In genomic region chrX:111511477-111511876, GRCh38 we compare ENCODE assay signal across 9 cellular contexts. TPM values are rescaled to one million over a fixed set of nuclear protein-coding genes. Genes with fewer than 3 reads are reported as not detected.
DNase-seq lines count a peak whose midpoint lies in the region; ATAC-seq and TF ChIP-seq lines count a peak whose summit lies in the region.
"Had no signal": no experiment of that assay in that cellular context is flagged by ENCODE, and none has a peak within 500 bp of the region (broad histone marks: within the 10 kb centered on the region; RNA-seq: fewer than 3 reads in every experiment).

SERTM2 (plus strand) TSS chrX:111511645; CDS start chrX:111518858, 7,213 bp downstream.

- H3K4me1 Mint-ChIP-seq in osteocyte (ENCODE audit: unreplicated experiment), result no peaks in the 10 kb centered on the region

- no peaks in the 10 kb centered on the region for H3K36me3 Mint-ChIP-seq in osteocyte (ENCODE audit: unreplicated experiment)

- peak within 1 kb of the TSS; percentile 51 for H3K4me3 ChIP-seq in fibroblast of villous mesenchyme (ENCODE audit: low read depth, low read length)

- no peak within 1 kb of the TSS for H3K27ac Mint-ChIP-seq in osteocyte (ENCODE audit: unreplicated experiment)

- no peak within 1 kb of the TSS for H3K4me3 Mint-ChIP-seq in osteocyte (ENCODE audit: unreplicated experiment)

- TF ChIP-seq CTCF in fibroblast of villous mesenchyme (IDR thresholded peaks at IDR 0.05; ENCODE audit: insufficient read depth, low read depth, low read length) (no peak), osteocyte (IDR thresholded peaks at IDR 0.05) (no peak)

- H3K9me3 Mint-ChIP-seq in osteocyte (ENCODE audit: unreplicated experiment), result no peaks in the 10 kb centered on the region

- H3K27me3 Mint-ChIP-seq in osteocyte (ENCODE audit: unreplicated experiment), result no peaks in the 10 kb centered on the region

- ATAC-seq in GM21528 (IDR thresholded peaks at IDR 0.05; ENCODE audit: low FRiP score, unreplicated experiment), result peak; percentile 75
- ATAC-seq: stimulated activated naive CD8-positive, alpha-beta T cell treated with anti-CD3 and anti-CD28 coated beads, Interleukin-15, Interleukin-2, amounts not matched to agents 100 U/mL and 50 U/mL, for 24 hours had no signal

- DNase-seq in ELF-1 (ENCODE audit: low read depth, low spot score) (peak; percentile 57), M059J (ENCODE audit: low read depth) (peak; percentile 2), fibroblast of villous mesenchyme (ENCODE audit: low read depth) (peak; percentile 55), midbrain (lab: John Stamatoyannopoulos, UW) (no peak), NCI-H1436 treated with DMSO at 0.1 percent for 48 hours (lab: John Stamatoyannopoulos, UW) (no peak), osteocyte (ENCODE audit: extremely low spot score, unreplicated experiment) (no peak)
- DNase-seq in stimulated activated CD4-positive, alpha-beta T cell treated with anti-CD3 and anti-CD28 coated beads, Interleukin-2, amount 100 ng/mL, for 48 hours, result no peak
- DNase-seq: stimulated activated naive CD8-positive, alpha-beta T cell treated with anti-CD3 and anti-CD28 coated beads, Interleukin-15, Interleukin-2, amounts not matched to agents 100 U/mL and 50 U/mL, for 24 hours had no signal

RNA-seq across cellular contexts. Expression of gene SERTM2, which starts in this region (rescaled TPM):
- total RNA-seq in M059J (2014; rRNA removed; shearing (Covaris generic)), result 0.64 TPM in 1 of 2 replicates, not detected in the other
- total RNA-seq in fibroblast of villous mesenchyme (0.43 and 1.3 TPM in 2 replicates), osteocyte (not detected in 2 replicates)

Comparison
In these comparisons a context has a peak if more than half of its experiments do, and no peak if none do; other contexts are left out.
1. Peak in DNase-seq in M059J; RNA of the gene not detected or under 1 TPM.
2. DNase-seq: peak in ELF-1 (single experiment) and fibroblast of villous mesenchyme (single experiment); none in midbrain (single experiment), NCI-H1436 treated with DMSO at 0.1 percent for 48 hours (single experiment), osteocyte (single experiment) and stimulated activated CD4-positive, alpha-beta T cell treated with anti-CD3 and anti-CD28 coated beads, Interleukin-2, amount 100 ng/mL, for 48 hours (0 of 2).